In the genomic region with DNA sequence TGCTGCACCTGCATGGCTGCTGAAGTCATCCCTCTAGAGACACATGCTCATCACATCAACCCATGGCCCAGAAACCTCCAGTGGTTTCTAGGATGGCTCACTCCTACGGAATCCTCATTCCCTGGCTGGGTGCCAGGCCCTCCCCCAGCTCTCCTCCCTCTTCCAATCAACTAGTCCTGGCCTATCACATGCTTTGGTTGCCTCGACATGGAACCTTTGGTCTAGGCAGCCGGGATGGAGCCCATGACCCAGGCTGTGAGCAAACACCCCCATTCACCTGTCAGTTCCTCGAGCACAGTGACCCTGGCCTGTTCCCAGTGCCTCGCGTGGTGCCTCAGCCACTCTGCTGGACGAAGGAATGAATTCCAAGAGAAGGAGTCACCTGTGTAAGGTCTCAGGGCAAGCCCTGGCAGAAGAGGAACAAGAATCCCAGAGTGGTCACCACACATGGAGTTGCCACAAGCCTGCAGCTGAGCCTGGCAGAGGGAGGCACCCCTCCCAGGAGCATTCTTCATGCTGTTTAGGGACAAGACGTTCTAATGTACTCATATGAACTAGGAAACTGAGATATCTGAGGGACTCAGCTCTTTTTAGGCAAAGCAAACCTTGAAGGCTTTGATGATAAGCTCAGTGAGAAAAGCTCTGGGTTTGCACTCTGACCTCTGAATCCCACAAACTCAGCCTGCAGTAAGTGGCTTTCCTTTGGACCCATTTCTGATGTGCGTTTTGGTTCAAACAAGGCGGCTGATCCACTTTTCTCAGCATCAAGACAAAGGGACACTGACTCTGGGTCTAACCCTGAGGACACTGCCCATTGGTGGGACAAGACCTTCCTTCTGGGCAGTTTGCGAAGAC, we compare ENCODE assay signal across 1 cellular context.
TF ChIP-seq lines count a peak whose summit lies in the region.

No MANE protein-coding gene starts in this region.

TF ChIP-seq in HepG2, 621 proteins besides CTCF, POLR2A, EP300 and RAD21 (continued from another document and continues in another):
- TF ChIP-seq, protein P1, sequence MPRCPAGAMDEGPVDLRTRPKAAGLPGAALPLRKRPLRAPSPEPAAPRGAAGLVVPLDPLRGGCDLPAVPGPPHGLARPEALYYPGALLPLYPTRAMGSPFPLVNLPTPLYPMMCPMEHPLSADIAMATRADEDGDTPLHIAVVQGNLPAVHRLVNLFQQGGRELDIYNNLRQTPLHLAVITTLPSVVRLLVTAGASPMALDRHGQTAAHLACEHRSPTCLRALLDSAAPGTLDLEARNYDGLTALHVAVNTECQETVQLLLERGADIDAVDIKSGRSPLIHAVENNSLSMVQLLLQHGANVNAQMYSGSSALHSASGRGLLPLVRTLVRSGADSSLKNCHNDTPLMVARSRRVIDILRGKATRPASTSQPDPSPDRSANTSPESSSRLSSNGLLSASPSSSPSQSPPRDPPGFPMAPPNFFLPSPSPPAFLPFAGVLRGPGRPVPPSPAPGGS (CRISPR knock-in tag; IDR thresholded peaks at IDR 0.05) = no peak; the same call in 1 of the 2 replicates
- TF ChIP-seq, protein P2, sequence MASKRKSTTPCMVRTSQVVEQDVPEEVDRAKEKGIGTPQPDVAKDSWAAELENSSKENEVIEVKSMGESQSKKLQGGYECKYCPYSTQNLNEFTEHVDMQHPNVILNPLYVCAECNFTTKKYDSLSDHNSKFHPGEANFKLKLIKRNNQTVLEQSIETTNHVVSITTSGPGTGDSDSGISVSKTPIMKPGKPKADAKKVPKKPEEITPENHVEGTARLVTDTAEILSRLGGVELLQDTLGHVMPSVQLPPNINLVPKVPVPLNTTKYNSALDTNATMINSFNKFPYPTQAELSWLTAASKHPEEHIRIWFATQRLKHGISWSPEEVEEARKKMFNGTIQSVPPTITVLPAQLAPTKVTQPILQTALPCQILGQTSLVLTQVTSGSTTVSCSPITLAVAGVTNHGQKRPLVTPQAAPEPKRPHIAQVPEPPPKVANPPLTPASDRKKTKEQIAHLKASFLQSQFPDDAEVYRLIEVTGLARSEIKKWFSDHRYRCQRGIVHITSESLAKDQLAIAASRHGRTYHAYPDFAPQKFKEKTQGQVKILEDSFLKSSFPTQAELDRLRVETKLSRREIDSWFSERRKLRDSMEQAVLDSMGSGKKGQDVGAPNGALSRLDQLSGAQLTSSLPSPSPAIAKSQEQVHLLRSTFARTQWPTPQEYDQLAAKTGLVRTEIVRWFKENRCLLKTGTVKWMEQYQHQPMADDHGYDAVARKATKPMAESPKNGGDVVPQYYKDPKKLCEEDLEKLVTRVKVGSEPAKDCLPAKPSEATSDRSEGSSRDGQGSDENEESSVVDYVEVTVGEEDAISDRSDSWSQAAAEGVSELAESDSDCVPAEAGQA (IDR thresholded peaks at IDR 0.05; ENCODE audit: low read depth) = no peak
- TF ChIP-seq, protein P2 (CRISPR knock-in tag; IDR thresholded peaks at IDR 0.05; ENCODE audit: borderline replicate concordance) = no peak
- TF ChIP-seq, protein P3, sequence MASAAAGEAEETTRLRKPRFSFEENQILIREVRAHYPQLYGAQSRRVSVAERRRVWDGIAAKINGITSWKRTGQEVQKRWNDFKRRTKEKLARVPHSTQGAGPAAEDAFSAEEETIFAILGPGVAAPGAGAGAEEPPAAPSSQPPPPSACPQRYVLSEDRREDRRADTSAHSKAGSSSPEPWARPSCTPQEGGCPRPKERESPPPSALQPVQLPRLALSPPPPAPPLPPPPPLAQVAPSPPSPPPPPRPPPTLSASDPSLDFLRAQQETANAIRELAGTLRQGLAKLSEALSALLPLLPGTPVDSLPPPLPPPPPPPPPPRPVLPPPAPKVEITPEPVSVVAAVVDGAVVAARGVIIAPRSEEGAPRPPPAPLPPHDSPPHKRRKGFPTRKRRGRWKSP (CRISPR knock-in tag; IDR thresholded peaks at IDR 0.05) = no peak
- no peak for TF ChIP-seq ZNF17 (CRISPR knock-in tag; IDR thresholded peaks at IDR 0.05)
- no peak for TF ChIP-seq ZNF160 (CRISPR knock-in tag; IDR thresholded peaks at IDR 0.05)
- no peak for TF ChIP-seq KDM4B (CRISPR knock-in tag; IDR thresholded peaks at IDR 0.05)
- no peak for TF ChIP-seq ZNF460 (CRISPR knock-in tag; IDR thresholded peaks at IDR 0.05; ENCODE audit: borderline replicate concordance)
- no peak for TF ChIP-seq ZNF615 (CRISPR knock-in tag; IDR thresholded peaks at IDR 0.05; ENCODE audit: borderline replicate concordance)
- no peak for TF ChIP-seq FOSL1 (CRISPR knock-in tag; IDR thresholded peaks at IDR 0.05; ENCODE audit: borderline replicate concordance)
- TF ChIP-seq ZNF468 (CRISPR knock-in tag; IDR thresholded peaks at IDR 0.05) = no peak
- TF ChIP-seq GZF1 (CRISPR knock-in tag; IDR thresholded peaks at IDR 0.05) = no peak
- TF ChIP-seq, protein P4, sequence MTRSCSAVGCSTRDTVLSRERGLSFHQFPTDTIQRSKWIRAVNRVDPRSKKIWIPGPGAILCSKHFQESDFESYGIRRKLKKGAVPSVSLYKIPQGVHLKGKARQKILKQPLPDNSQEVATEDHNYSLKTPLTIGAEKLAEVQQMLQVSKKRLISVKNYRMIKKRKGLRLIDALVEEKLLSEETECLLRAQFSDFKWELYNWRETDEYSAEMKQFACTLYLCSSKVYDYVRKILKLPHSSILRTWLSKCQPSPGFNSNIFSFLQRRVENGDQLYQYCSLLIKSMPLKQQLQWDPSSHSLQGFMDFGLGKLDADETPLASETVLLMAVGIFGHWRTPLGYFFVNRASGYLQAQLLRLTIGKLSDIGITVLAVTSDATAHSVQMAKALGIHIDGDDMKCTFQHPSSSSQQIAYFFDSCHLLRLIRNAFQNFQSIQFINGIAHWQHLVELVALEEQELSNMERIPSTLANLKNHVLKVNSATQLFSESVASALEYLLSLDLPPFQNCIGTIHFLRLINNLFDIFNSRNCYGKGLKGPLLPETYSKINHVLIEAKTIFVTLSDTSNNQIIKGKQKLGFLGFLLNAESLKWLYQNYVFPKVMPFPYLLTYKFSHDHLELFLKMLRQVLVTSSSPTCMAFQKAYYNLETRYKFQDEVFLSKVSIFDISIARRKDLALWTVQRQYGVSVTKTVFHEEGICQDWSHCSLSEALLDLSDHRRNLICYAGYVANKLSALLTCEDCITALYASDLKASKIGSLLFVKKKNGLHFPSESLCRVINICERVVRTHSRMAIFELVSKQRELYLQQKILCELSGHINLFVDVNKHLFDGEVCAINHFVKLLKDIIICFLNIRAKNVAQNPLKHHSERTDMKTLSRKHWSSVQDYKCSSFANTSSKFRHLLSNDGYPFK (CRISPR knock-in tag; IDR thresholded peaks at IDR 0.05; ENCODE audit: borderline replicate concordance) = peak; percentile 41; the same call in 1 of the 2 replicates
- TF ChIP-seq, protein P5, sequence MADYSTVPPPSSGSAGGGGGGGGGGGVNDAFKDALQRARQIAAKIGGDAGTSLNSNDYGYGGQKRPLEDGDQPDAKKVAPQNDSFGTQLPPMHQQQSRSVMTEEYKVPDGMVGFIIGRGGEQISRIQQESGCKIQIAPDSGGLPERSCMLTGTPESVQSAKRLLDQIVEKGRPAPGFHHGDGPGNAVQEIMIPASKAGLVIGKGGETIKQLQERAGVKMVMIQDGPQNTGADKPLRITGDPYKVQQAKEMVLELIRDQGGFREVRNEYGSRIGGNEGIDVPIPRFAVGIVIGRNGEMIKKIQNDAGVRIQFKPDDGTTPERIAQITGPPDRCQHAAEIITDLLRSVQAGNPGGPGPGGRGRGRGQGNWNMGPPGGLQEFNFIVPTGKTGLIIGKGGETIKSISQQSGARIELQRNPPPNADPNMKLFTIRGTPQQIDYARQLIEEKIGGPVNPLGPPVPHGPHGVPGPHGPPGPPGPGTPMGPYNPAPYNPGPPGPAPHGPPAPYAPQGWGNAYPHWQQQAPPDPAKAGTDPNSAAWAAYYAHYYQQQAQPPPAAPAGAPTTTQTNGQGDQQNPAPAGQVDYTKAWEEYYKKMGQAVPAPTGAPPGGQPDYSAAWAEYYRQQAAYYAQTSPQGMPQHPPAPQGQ (CRISPR knock-in tag; IDR thresholded peaks at IDR 0.05; ENCODE audit: borderline replicate concordance) = no peak
- TF ChIP-seq PHF8 (CRISPR knock-in tag; IDR thresholded peaks at IDR 0.05) = no peak
- TF ChIP-seq, protein P6, sequence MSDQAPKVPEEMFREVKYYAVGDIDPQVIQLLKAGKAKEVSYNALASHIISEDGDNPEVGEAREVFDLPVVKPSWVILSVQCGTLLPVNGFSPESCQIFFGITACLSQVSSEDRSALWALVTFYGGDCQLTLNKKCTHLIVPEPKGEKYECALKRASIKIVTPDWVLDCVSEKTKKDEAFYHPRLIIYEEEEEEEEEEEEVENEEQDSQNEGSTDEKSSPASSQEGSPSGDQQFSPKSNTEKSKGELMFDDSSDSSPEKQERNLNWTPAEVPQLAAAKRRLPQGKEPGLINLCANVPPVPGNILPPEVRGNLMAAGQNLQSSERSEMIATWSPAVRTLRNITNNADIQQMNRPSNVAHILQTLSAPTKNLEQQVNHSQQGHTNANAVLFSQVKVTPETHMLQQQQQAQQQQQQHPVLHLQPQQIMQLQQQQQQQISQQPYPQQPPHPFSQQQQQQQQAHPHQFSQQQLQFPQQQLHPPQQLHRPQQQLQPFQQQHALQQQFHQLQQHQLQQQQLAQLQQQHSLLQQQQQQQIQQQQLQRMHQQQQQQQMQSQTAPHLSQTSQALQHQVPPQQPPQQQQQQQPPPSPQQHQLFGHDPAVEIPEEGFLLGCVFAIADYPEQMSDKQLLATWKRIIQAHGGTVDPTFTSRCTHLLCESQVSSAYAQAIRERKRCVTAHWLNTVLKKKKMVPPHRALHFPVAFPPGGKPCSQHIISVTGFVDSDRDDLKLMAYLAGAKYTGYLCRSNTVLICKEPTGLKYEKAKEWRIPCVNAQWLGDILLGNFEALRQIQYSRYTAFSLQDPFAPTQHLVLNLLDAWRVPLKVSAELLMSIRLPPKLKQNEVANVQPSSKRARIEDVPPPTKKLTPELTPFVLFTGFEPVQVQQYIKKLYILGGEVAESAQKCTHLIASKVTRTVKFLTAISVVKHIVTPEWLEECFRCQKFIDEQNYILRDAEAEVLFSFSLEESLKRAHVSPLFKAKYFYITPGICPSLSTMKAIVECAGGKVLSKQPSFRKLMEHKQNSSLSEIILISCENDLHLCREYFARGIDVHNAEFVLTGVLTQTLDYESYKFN (CRISPR knock-in tag; conservative IDR thresholded peaks at IDR 0.05) = 0 out of 2 replicates have a peak, but pooled peaks have one; percentile 29
- TF ChIP-seq ZNF282 (IDR thresholded peaks at IDR 0.05; ENCODE audit: partially characterized antibody) = no peak
- TF ChIP-seq, protein P7, sequence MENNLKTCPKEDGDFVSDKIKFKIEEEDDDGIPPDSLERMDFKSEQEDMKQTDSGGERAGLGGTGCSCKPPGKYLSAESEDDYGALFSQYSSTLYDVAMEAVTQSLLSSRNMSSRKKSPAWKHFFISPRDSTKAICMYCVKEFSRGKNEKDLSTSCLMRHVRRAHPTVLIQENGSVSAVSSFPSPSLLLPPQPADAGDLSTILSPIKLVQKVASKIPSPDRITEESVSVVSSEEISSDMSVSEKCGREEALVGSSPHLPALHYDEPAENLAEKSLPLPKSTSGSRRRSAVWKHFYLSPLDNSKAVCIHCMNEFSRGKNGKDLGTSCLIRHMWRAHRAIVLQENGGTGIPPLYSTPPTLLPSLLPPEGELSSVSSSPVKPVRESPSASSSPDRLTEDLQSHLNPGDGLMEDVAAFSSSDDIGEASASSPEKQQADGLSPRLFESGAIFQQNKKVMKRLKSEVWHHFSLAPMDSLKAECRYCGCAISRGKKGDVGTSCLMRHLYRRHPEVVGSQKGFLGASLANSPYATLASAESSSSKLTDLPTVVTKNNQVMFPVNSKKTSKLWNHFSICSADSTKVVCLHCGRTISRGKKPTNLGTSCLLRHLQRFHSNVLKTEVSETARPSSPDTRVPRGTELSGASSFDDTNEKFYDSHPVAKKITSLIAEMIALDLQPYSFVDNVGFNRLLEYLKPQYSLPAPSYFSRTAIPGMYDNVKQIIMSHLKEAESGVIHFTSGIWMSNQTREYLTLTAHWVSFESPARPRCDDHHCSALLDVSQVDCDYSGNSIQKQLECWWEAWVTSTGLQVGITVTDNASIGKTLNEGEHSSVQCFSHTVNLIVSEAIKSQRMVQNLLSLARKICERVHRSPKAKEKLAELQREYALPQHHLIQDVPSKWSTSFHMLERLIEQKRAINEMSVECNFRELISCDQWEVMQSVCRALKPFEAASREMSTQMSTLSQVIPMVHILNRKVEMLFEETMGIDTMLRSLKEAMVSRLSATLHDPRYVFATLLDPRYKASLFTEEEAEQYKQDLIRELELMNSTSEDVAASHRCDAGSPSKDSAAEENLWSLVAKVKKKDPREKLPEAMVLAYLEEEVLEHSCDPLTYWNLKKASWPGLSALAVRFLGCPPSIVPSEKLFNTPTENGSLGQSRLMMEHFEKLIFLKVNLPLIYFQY (CRISPR knock-in tag; IDR thresholded peaks at IDR 0.05; ENCODE audit: borderline replicate concordance) = no peak; the same call in 1 of the 2 replicates
- TF ChIP-seq PITX1 (CRISPR knock-in tag; IDR thresholded peaks at IDR 0.05) = 0 out of 2 replicates have a peak, but pooled peaks have one; percentile 14
- TF ChIP-seq SRSF9 (IDR thresholded peaks at IDR 0.05; ENCODE audit: borderline replicate concordance, insufficient read depth, low read depth, low read length, poor library complexity, severe bottlenecking) = no peak
- TF ChIP-seq, protein P8, sequence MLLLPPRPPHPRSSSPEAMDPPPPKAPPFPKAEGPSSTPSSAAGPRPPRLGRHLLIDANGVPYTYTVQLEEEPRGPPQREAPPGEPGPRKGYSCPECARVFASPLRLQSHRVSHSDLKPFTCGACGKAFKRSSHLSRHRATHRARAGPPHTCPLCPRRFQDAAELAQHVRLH (CRISPR knock-in tag; IDR thresholded peaks at IDR 0.05; ENCODE audit: borderline replicate concordance, low read depth) = no peak
- no peak for TF ChIP-seq PRMT3 (CRISPR knock-in tag; IDR thresholded peaks at IDR 0.05; ENCODE audit: borderline replicate concordance, low read depth)
- TF ChIP-seq GTF2F1 (IDR thresholded peaks at IDR 0.05; ENCODE audit: low read length) = 0 out of 2 replicates have a peak, but pooled peaks have one; percentile 50
- TF ChIP-seq CENPX (CRISPR knock-in tag; IDR thresholded peaks at IDR 0.05) = no peak
- peak; percentile 63; the same call in 1 of the 2 replicates for TF ChIP-seq PHF21A (CRISPR knock-in tag; IDR thresholded peaks at IDR 0.05)
- TF ChIP-seq ZNF816 (CRISPR knock-in tag; IDR thresholded peaks at IDR 0.05; ENCODE audit: borderline replicate concordance) = no peak
- no peak for TF ChIP-seq SMAD1 (CRISPR knock-in tag; IDR thresholded peaks at IDR 0.05; ENCODE audit: borderline replicate concordance, low read depth)
